Comparison of ENCODE assay signal across 1 cellular context in the genomic region with DNA sequence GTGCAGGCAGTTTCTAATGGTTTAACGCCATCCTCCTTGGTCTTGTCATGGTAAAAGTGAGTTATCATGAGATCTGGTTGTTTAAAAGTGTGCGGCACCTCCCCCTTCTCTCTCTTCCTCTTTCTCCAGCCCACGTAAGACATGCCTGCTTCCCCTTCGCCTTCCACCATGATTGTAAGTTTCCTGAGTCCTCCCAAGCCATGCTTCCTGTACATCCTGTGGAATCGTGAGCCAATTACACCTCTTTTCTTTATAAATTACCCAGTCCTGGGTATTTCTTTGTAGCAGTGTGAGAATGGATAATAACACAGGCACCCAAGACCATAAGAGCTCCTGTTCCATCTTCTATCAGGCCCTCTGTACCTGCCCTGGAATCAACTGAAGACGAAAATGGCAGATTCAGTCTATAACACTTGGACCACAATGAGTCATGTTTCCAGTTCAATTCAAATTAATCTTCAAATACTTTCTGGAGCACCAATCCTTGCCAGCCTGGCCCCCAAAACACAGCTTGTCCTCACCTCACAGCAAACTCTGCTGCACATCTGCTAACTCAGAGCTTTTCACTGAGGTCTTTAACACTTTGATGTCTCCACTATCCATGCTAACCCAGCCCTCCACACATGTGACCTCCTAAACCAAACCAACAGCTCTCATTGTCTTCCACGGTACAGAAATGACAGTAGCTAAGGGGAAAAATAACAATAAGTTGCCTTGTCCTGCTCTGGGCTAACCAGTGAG.
TF ChIP-seq lines count a peak whose summit lies in the region.

No MANE protein-coding gene starts in this region.

TF ChIP-seq in WTC11, 78 proteins besides CTCF, POLR2A, EP300 and RAD21 (continued from another document):
- TF ChIP-seq, protein P1, sequence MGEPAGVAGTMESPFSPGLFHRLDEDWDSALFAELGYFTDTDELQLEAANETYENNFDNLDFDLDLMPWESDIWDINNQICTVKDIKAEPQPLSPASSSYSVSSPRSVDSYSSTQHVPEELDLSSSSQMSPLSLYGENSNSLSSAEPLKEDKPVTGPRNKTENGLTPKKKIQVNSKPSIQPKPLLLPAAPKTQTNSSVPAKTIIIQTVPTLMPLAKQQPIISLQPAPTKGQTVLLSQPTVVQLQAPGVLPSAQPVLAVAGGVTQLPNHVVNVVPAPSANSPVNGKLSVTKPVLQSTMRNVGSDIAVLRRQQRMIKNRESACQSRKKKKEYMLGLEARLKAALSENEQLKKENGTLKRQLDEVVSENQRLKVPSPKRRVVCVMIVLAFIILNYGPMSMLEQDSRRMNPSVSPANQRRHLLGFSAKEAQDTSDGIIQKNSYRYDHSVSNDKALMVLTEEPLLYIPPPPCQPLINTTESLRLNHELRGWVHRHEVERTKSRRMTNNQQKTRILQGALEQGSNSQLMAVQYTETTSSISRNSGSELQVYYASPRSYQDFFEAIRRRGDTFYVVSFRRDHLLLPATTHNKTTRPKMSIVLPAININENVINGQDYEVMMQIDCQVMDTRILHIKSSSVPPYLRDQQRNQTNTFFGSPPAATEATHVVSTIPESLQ (CRISPR knock-in tag; IDR thresholded peaks at IDR 0.05), result no peak
- TF ChIP-seq CREB1 (CRISPR knock-in tag; IDR thresholded peaks at IDR 0.05), result no peak
- no peak for TF ChIP-seq ATF1 (CRISPR knock-in tag; IDR thresholded peaks at IDR 0.05)
- TF ChIP-seq ZNF396 (CRISPR knock-in tag; IDR thresholded peaks at IDR 0.05; ENCODE audit: borderline replicate concordance), result no peak
- TF ChIP-seq FOXK1 (CRISPR knock-in tag; IDR thresholded peaks at IDR 0.05), result no peak
- TF ChIP-seq NFYB (CRISPR knock-in tag; conservative IDR thresholded peaks at IDR 0.05; ENCODE audit: low read depth), result no peak
